Comparison of ENCODE assay signal across 1 cellular context in the genomic region with DNA sequence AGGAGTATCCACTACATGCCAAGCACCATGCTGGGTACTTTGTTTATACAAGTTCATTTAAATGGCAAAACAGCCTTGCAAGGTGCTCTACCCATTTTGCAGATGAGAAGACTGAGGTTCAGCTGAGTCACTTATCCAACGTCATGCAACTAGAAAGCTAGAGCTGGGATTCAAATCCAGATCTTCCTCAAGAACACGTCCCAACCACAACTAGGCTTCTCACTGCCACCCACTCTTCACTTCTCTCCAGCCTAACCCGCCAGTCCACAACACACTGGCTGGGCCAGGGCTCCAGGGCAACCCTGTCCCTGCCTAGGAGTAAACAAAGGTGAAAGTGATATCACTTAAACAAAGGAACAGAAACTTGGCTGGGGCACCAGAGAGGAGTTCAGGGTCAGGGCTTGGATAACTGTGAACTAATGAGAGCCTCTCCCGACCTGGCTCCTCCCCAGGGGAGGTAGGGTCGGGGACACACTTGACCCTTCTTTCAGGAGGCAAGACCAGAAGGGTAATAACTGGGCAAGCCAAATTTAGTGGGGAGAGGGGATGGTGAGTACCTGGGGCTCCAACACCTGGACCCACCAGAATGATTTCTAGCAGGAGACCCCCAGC.
TF ChIP-seq lines count a peak whose summit lies in the region.

No MANE protein-coding gene starts in this region.

TF ChIP-seq in K562, 482 proteins besides CTCF, POLR2A, EP300 and RAD21 (continued from another document):
- TF ChIP-seq, protein P1, sequence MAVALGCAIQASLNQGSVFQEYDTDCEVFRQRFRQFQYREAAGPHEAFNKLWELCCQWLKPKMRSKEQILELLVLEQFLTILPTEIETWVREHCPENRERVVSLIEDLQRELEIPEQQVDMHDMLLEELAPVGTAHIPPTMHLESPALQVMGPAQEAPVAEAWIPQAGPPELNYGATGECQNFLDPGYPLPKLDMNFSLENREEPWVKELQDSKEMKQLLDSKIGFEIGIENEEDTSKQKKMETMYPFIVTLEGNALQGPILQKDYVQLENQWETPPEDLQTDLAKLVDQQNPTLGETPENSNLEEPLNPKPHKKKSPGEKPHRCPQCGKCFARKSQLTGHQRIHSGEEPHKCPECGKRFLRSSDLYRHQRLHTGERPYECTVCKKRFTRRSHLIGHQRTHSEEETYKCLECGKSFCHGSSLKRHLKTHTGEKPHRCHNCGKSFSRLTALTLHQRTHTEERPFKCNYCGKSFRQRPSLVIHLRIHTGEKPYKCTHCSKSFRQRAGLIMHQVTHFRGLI (CRISPR knock-in tag; IDR thresholded peaks at IDR 0.05), result no peak
- TF ChIP-seq NFE2 (IDR thresholded peaks at IDR 0.05; ENCODE audit: low read depth) (peak; percentile 88), NFE2L1 (tag; IDR thresholded peaks at IDR 0.05; ENCODE audit: borderline replicate concordance, low read depth) (peak; percentile 29; the same call in 1 of the 2 replicates), HDAC6 (IDR thresholded peaks at IDR 0.05; ENCODE audit: low read depth, low read length) (no peak), ZEB2 (IDR thresholded peaks at IDR 0.05) (no peak), C11orf30 (IDR thresholded peaks at IDR 0.05; ENCODE audit: low read depth) (0 out of 2 replicates have a peak, but pooled peaks have one; percentile 21), ZC3H8 (IDR thresholded peaks at IDR 0.05) (no peak), ARNT (IDR thresholded peaks at IDR 0.05) (peak in 1 of 2 experiments; percentile 20; a peak in 1 of 4 replicates), HDAC1 (IDR thresholded peaks at IDR 0.05) (peak in 1 of 2 experiments; percentile 41; a peak in 1 of 4 replicates), PHF20 (IDR thresholded peaks at IDR 0.05; ENCODE audit: partially characterized antibody) (peak; percentile 42), POLR2AphosphoS5 (IDR thresholded peaks at IDR 0.05; ENCODE audit: control insufficient read depth, insufficient read depth, low read depth, low read length) (no peak), IFI16 (CRISPR knock-in tag; IDR thresholded peaks at IDR 0.05) (no peak), YY1 (IDR thresholded peaks at IDR 0.05; ENCODE audit: borderline replicate concordance in 1 of 3, control insufficient read depth in 1 of 3, extremely low read depth in 1 of 3, insufficient read depth in 3 of 3, insufficient read length in 1 of 3, insufficient replicate concordance in 2 of 3, low read depth in 1 of 3, low read length in 2 of 3) (no peak), LARP7 (IDR thresholded peaks at IDR 0.05) (no peak), ZNF316 (IDR thresholded peaks at IDR 0.05) (peak; percentile 34; the same call in 1 of the 2 replicates), RCOR1 (IDR thresholded peaks at IDR 0.05; ENCODE audit: borderline replicate concordance in 1 of 2, low read depth in 2 of 2, low read length in 2 of 2) (peak; percentile 49 to 86; a peak in 3 of 4 replicates), PTBP1 (IDR thresholded peaks at IDR 0.05; ENCODE audit: low read depth, low read length) (0 out of 2 replicates have a peak, but pooled peaks have one; percentile 47)
- TF ChIP-seq, protein P2, sequence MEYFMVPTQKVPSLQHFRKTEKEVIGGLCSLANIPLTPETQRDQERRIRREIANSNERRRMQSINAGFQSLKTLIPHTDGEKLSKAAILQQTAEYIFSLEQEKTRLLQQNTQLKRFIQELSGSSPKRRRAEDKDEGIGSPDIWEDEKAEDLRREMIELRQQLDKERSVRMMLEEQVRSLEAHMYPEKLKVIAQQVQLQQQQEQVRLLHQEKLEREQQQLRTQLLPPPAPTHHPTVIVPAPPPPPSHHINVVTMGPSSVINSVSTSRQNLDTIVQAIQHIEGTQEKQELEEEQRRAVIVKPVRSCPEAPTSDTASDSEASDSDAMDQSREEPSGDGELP (CRISPR knock-in tag; IDR thresholded peaks at IDR 0.05; ENCODE audit: borderline replicate concordance), result no peak
- TF ChIP-seq, protein P3, sequence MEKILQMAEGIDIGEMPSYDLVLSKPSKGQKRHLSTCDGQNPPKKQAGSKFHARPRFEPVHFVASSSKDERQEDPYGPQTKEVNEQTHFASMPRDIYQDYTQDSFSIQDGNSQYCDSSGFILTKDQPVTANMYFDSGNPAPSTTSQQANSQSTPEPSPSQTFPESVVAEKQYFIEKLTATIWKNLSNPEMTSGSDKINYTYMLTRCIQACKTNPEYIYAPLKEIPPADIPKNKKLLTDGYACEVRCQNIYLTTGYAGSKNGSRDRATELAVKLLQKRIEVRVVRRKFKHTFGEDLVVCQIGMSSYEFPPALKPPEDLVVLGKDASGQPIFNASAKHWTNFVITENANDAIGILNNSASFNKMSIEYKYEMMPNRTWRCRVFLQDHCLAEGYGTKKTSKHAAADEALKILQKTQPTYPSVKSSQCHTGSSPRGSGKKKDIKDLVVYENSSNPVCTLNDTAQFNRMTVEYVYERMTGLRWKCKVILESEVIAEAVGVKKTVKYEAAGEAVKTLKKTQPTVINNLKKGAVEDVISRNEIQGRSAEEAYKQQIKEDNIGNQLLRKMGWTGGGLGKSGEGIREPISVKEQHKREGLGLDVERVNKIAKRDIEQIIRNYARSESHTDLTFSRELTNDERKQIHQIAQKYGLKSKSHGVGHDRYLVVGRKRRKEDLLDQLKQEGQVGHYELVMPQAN (IDR thresholded peaks at IDR 0.05; ENCODE audit: borderline replicate concordance), result 0 out of 2 replicates have a peak, but pooled peaks have one; percentile 26
- TF ChIP-seq, protein P4, sequence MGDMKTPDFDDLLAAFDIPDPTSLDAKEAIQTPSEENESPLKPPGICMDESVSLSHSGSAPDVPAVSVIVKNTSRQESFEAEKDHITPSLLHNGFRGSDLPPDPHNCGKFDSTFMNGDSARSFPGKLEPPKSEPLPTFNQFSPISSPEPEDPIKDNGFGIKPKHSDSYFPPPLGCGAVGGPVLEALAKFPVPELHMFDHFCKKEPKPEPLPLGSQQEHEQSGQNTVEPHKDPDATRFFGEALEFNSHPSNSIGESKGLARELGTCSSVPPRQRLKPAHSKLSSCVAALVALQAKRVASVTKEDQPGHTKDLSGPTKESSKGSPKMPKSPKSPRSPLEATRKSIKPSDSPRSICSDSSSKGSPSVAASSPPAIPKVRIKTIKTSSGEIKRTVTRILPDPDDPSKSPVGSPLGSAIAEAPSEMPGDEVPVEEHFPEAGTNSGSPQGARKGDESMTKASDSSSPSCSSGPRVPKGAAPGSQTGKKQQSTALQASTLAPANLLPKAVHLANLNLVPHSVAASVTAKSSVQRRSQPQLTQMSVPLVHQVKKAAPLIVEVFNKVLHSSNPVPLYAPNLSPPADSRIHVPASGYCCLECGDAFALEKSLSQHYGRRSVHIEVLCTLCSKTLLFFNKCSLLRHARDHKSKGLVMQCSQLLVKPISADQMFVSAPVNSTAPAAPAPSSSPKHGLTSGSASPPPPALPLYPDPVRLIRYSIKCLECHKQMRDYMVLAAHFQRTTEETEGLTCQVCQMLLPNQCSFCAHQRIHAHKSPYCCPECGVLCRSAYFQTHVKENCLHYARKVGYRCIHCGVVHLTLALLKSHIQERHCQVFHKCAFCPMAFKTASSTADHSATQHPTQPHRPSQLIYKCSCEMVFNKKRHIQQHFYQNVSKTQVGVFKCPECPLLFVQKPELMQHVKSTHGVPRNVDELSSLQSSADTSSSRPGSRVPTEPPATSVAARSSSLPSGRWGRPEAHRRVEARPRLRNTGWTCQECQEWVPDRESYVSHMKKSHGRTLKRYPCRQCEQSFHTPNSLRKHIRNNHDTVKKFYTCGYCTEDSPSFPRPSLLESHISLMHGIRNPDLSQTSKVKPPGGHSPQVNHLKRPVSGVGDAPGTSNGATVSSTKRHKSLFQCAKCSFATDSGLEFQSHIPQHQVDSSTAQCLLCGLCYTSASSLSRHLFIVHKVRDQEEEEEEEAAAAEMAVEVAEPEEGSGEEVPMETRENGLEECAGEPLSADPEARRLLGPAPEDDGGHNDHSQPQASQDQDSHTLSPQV (IDR thresholded peaks at IDR 0.05), result no peak
- TF ChIP-seq, protein P5, sequence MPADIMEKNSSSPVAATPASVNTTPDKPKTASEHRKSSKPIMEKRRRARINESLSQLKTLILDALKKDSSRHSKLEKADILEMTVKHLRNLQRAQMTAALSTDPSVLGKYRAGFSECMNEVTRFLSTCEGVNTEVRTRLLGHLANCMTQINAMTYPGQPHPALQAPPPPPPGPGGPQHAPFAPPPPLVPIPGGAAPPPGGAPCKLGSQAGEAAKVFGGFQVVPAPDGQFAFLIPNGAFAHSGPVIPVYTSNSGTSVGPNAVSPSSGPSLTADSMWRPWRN (IDR thresholded peaks at IDR 0.05; ENCODE audit: low read depth), result no peak
- TF ChIP-seq, protein P6, sequence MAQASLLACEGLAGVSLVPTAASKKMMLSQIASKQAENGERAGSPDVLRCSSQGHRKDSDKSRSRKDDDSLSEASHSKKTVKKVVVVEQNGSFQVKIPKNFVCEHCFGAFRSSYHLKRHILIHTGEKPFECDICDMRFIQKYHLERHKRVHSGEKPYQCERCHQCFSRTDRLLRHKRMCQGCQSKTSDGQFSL (CRISPR knock-in tag; IDR thresholded peaks at IDR 0.05), result no peak
- TF ChIP-seq, protein P6 (tag; IDR thresholded peaks at IDR 0.05), result no peak
